Comparison of ENCODE assay signal across 13 cellular contexts in genomic region chr7:154484406-154484805, GRCh38.
DNase-seq lines count a peak whose midpoint lies in the region; ATAC-seq lines count a peak whose summit lies in the region.
"Had no signal": no experiment of that assay in that cellular context is flagged by ENCODE, and none has a peak within 500 bp of the region (broad histone marks: within the 10 kb centered on the region; RNA-seq: fewer than 3 reads in every experiment).

No MANE protein-coding gene starts in this region.

- DNase-seq in DMS 273 (lab: John Stamatoyannopoulos, UW; ENCODE audit: unreplicated experiment) (peak; percentile 10), DMS 273 treated with DMSO at 0.1 percent for 48 hours (lab: John Stamatoyannopoulos, UW) (no peak), NCI-H524 treated with DMSO at 0.1 percent for 48 hours (lab: John Stamatoyannopoulos, UW) (peak; percentile 63), globus pallidus (ENCODE audit: low spot score) (peak; percentile 96), retina (peak; percentile 33), DMS79 treated with DMSO at 0.1 percent for 48 hours (lab: John Stamatoyannopoulos, UW) (no peak)
- DNase-seq in activated naive CD4-positive, alpha-beta T cell treated with anti-CD3 and anti-CD28 coated beads, Interleukin-2, amount 50 U/mL, for 72 hours (ENCODE audit: low spot score in 2 of 2), result no peak
- DNase-seq: activated CD4-positive, alpha-beta T cell treated with anti-CD3 and anti-CD28 coated beads, Interleukin-2, amount 10 ng/mL, durations not matched to agents 24 days and 14 days; activated naive CD4-positive, alpha-beta T cell treated with anti-CD3 and anti-CD28 coated beads, Interleukin-2, amount 10 ng/mL, durations not matched to agents 7 days and 5 days; effector CD4-positive, alpha-beta T cell; left ventricle myocardium superior; testis had no signal

- ATAC-seq in GM21825 (IDR thresholded peaks at IDR 0.05; ENCODE audit: unreplicated experiment), result no peak
- no peak for ATAC-seq in activated naive CD4-positive, alpha-beta T cell treated with anti-CD3 and anti-CD28 coated beads, Interleukin-2, amount 50 U/mL, for 72 hours
- ATAC-seq: left ventricle myocardium superior had no signal

- H3K36me3 Mint-ChIP-seq in activated naive CD4-positive, alpha-beta T cell treated with anti-CD3 and anti-CD28 coated beads, Interleukin-2, amount 50 U/mL, for 72 hours, result peaks cover 0 to 5% of the 10 kb centered on the region in 2 donors
- H3K36me3 Mint-ChIP-seq: activated naive CD4-positive, alpha-beta T cell treated with anti-CD3 and anti-CD28 coated beads, Interleukin-2, amount 10 ng/mL, durations not matched to agents 7 days and 5 days had no signal

- no peak overlapping the region for H3K27ac Mint-ChIP-seq in activated naive CD4-positive, alpha-beta T cell treated with anti-CD3 and anti-CD28 coated beads, Interleukin-2, amount 50 U/mL, for 72 hours
- H3K27ac Mint-ChIP-seq: activated CD4-positive, alpha-beta T cell treated with anti-CD3 and anti-CD28 coated beads, Interleukin-2, amount 10 ng/mL, durations not matched to agents 24 days and 14 days; activated naive CD4-positive, alpha-beta T cell treated with anti-CD3 and anti-CD28 coated beads, Interleukin-2, amount 10 ng/mL, durations not matched to agents 7 days and 5 days had no signal

- peaks cover 5 to 9% of the 10 kb centered on the region in 2 donors for H3K9me3 Mint-ChIP-seq in activated naive CD4-positive, alpha-beta T cell treated with anti-CD3 and anti-CD28 coated beads, Interleukin-2, amount 50 U/mL, for 72 hours
- H3K9me3 Mint-ChIP-seq: activated CD4-positive, alpha-beta T cell treated with anti-CD3 and anti-CD28 coated beads, Interleukin-2, amount 10 ng/mL, durations not matched to agents 24 days and 14 days had no signal

Comparison
In these comparisons a context has a peak if more than half of its experiments do, and no peak if none do; other contexts are left out.
1. DNase-seq: peak in DMS 273 (single experiment), NCI-H524 treated with DMSO at 0.1 percent for 48 hours (single experiment), globus pallidus (single experiment) and retina (single experiment); none in DMS 273 treated with DMSO at 0.1 percent for 48 hours (single experiment), DMS79 treated with DMSO at 0.1 percent for 48 hours (single experiment) and activated naive CD4-positive, alpha-beta T cell treated with anti-CD3 and anti-CD28 coated beads, Interleukin-2, amount 50 U/mL, for 72 hours (0 of 2).